9 cellular contexts compared by ENCODE assay signal in the genomic region with DNA sequence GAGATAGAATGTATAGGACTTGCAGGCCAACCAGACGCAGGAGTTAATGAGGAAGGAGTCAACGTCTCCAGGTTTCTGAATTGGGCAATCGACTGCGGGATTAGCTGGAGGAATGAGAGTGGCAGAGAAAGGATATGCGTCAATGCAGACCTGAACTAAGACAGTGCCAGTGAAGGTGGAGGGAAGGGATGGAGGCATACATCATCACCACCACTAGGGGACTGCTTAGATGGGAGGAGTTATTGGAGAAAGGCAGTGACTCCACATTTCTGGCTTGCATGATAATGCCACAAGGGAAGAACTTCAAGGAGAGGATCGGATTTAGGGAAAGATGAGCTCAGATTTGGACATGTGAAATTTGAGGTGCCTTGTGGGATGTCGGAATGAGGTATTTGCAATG. TPM values are rescaled to one million over a fixed set of nuclear protein-coding genes. Genes with fewer than 3 reads are reported as not detected.
DNase-seq lines count a peak whose midpoint lies in the region; ATAC-seq and TF ChIP-seq lines count a peak whose summit lies in the region.
"Had no signal": no experiment of that assay in that cellular context is flagged by ENCODE, and none has a peak within 500 bp of the region (broad histone marks: within the 10 kb centered on the region; RNA-seq: fewer than 3 reads in every experiment).

No MANE protein-coding gene starts in this region.

- no peak for ATAC-seq in HG03045 (IDR thresholded peaks at IDR 0.05; ENCODE audit: unreplicated experiment)

- H3K4me3 ChIP-seq in H7 (ENCODE audit: insufficient read depth, low read depth, low read length) (no peak overlapping the region), choroid plexus epithelial cell (ENCODE audit: low read depth, low read length) (no peak overlapping the region), neural progenitor cell (no peak overlapping the region)

- H3K27ac ChIP-seq in neural progenitor cell, result no peak overlapping the region

- H3K27ac Mint-ChIP-seq in neural progenitor cell, result peak overlapping the region; percentile 12

- H3K4me1 Mint-ChIP-seq in neural progenitor cell, result peaks cover 33% of the 10 kb centered on the region

- peak; percentile 14 for DNase-seq in G401 (ENCODE audit: low spot score)
- peak; percentile 86 for DNase-seq in H7
- peak; percentile 88 for DNase-seq in NCI-H2171 treated with DMSO at 0.1 percent for 48 hours (lab: John Stamatoyannopoulos, UW)
- peak; percentile 64 for DNase-seq in choroid plexus epithelial cell (ENCODE audit: low read depth)
- peak; percentile 51 for DNase-seq in neural progenitor cell (ENCODE audit: low spot score)
- DNase-seq in Ammon's horn (ENCODE audit: low spot score), result no peak
- DNase-seq in activated CD4-positive, alpha-beta T cell treated with anti-CD3 and anti-CD28 coated beads for 4 hours, result no peak
- DNase-seq: right cardiac atrium had no signal

- H3K36me3 Mint-ChIP-seq in neural progenitor cell, result peaks cover 35% of the 10 kb centered on the region

- no peak overlapping the region for H2AFZ ChIP-seq in neural progenitor cell (replicated peaks)

- H3K4me2 ChIP-seq in neural progenitor cell, result no peak overlapping the region

- no peaks in the 10 kb centered on the region for H4K20me1 ChIP-seq in neural progenitor cell (ENCODE audit: low read depth)

- no peaks in the 10 kb centered on the region for H3F3A ChIP-seq in neural progenitor cell (ENCODE audit: low read depth)

- H3K27me3 ChIP-seq in H7 (ENCODE audit: control insufficient read depth, insufficient read depth, low read length) (no peaks in the 10 kb centered on the region), neural progenitor cell (no peaks in the 10 kb centered on the region)

- no peak overlapping the region for H3K4me3 Mint-ChIP-seq in neural progenitor cell

- peak; percentile 73 for TF ChIP-seq CTCF in choroid plexus epithelial cell (conservative IDR thresholded peaks at IDR 0.05; ENCODE audit: low read depth, low read length)
- peak; percentile 61 for TF ChIP-seq CTCF in neural progenitor cell (IDR thresholded peaks at IDR 0.05)

- peaks cover 2% of the 10 kb centered on the region for H3K27me3 Mint-ChIP-seq in neural progenitor cell (ENCODE audit: insufficient read depth, low read depth)

- peaks cover 8% of the 10 kb centered on the region for H3K4me1 ChIP-seq in neural progenitor cell

- H3K9me3 Mint-ChIP-seq in neural progenitor cell, result no peaks in the 10 kb centered on the region

- H3K9ac ChIP-seq in neural progenitor cell, result no peak overlapping the region

- no peaks in the 10 kb centered on the region for H3K9me3 ChIP-seq in neural progenitor cell (ENCODE audit: low read depth)

- no peaks in the 10 kb centered on the region for H3K79me2 ChIP-seq in neural progenitor cell (ENCODE audit: low read depth)

- H3K36me3 ChIP-seq in H7 (replicated peaks; ENCODE audit: control insufficient read depth, insufficient read depth, low read length), result peaks cover 70% of the 10 kb centered on the region
- no peaks in the 10 kb centered on the region for H3K36me3 ChIP-seq in neural progenitor cell

- in situ Hi-C loops in G401 (cut with HindIII; ENCODE audit: low sequenced_read_pairs), result no loop called here

RNA-seq across cellular contexts. Expression of gene VASH2, which starts 17.4 kb away (rescaled TPM):
- total RNA-seq in G401 (2014; rRNA removed; shearing (Covaris generic)), result 0.68 and 1.1 TPM in 2 replicates
- total RNA-seq in H7 (2014; rRNA removed; shearing (Covaris generic)), result 50.9 and 74.6 TPM in 2 replicates
- total RNA-seq in neural progenitor cell (ENCODE audit: low replicate concordance), result 5.2 and 10.7 TPM in 2 replicates

RNA-seq across cellular contexts. Expression of gene ANGEL2, which starts 47.9 kb away (rescaled TPM):
- total RNA-seq in G401 (2014; rRNA removed; shearing (Covaris generic)), result 41.8 and 47.8 TPM in 2 replicates
- total RNA-seq in H7 (2014; rRNA removed; shearing (Covaris generic)), result 57.4 and 67.4 TPM in 2 replicates
- total RNA-seq in neural progenitor cell (ENCODE audit: low replicate concordance), result 70.6 and 101 TPM in 2 replicates

Comparison
In these comparisons a context has a peak if more than half of its experiments do, and no peak if none do; other contexts are left out.
1. DNase-seq: peak in G401 (single experiment), H7 (single experiment), NCI-H2171 treated with DMSO at 0.1 percent for 48 hours (single experiment), choroid plexus epithelial cell (single experiment) and neural progenitor cell (single experiment); none in Ammon's horn (single experiment) and activated CD4-positive, alpha-beta T cell treated with anti-CD3 and anti-CD28 coated beads for 4 hours (0 of 2).